Comparison of ENCODE assay signal across 9 cellular contexts in genomic region chr22:29071261-29072045, GRCh38. TPM values are rescaled to one million over a fixed set of nuclear protein-coding genes. Genes with fewer than 3 reads are reported as not detected.
DNase-seq lines count a peak whose midpoint lies in the region; ATAC-seq, FAIRE-seq and TF ChIP-seq lines count a peak whose summit lies in the region.
"Had no signal": no experiment of that assay in that cellular context is flagged by ENCODE, and none has a peak within 500 bp of the region (broad histone marks: within the 10 kb centered on the region; RNA-seq: fewer than 3 reads in every experiment).

No MANE protein-coding gene starts in this region.

- H3K4me2 ChIP-seq in K562 (ENCODE audit: insufficient read depth, low read length) (no peak overlapping the region), keratinocyte (ENCODE audit: control insufficient read depth, extremely low read depth, insufficient read depth, low read depth, low read length) (peak overlapping the region; percentile 86)

- in situ Hi-C loops in K562 (cut with MboI), result no loop called here
- in situ Hi-C loops in G401 (cut with HindIII; ENCODE audit: low sequenced_read_pairs), result no loop called here

- no peak for FAIRE-seq in K562 (lab: Jason Lieb, UNC)
- FAIRE-seq in keratinocyte (lab: Jason Lieb, UNC), result peak; percentile 17

- H3K27ac ChIP-seq in K562 (ENCODE audit: extremely low read depth, low read depth, low read length), result no peak overlapping the region; the same call in 2 of the 3 replicates
- peak overlapping the region; percentile 89 for H3K27ac ChIP-seq in keratinocyte (ENCODE audit: control insufficient read depth, insufficient read depth, low read length)

- TF ChIP-seq RAD21 in K562 (CRISPR knock-in tag; conservative IDR thresholded peaks at IDR 0.05 in 1 of 2, IDR thresholded peaks at IDR 0.05 in 1 of 2), result no peak

- TF ChIP-seq CTCF in K562 (IDR thresholded peaks at IDR 0.05 in 2 of 3, conservative IDR thresholded peaks at IDR 0.05 in 1 of 3; ENCODE audit: insufficient read depth in 2 of 3, low read depth in 1 of 3, low read length in 3 of 3) (no peak), keratinocyte (optimal IDR thresholded peaks at IDR 0.05 in 1 of 3, IDR thresholded peaks at IDR 0.05 in 1 of 3, conservative IDR thresholded peaks at IDR 0.05 in 1 of 3; ENCODE audit: extremely low read depth in 1 of 3, insufficient read depth in 2 of 3, low read length in 3 of 3) (no peak)

- POLR2A ChIA-PET in K562 (lab: Yijun Ruan, JAX), result no interaction called here

- H4K20me1 ChIP-seq in K562 (replicated peaks; ENCODE audit: control insufficient read depth, insufficient read depth, low read length) (no peaks in the 10 kb centered on the region), keratinocyte (ENCODE audit: control insufficient read depth, extremely low read depth, insufficient read depth, low read length) (no peaks in the 10 kb centered on the region)

- intact Hi-C loops in K562 (cut with micrococcal nuclease), result no loop called here
- intact Hi-C loops in posterior vena cava (cut with DNase I), result no loop called here

- H3K27me3 ChIP-seq in K562 (ENCODE audit: control insufficient read depth in 2 of 2, insufficient read depth in 2 of 2, low read length in 2 of 2) (no peaks in the 10 kb centered on the region), keratinocyte (ENCODE audit: control insufficient read depth, extremely low read depth, insufficient read depth, low read length) (no peaks in the 10 kb centered on the region)

- WGBS in K562 (ENCODE audit: insufficient coverage, low coverage, missing lambda C conversion rate), result 58% methylated on average over 7 of the region's 60 CpGs

- H3K4me1 ChIP-seq in K562 (replicated peaks in 1 of 2; ENCODE audit: control insufficient read depth in 2 of 2, insufficient read depth in 2 of 2, low read length in 2 of 2) (peaks cover 4 to 34% of the 10 kb centered on the region in 2 experiments; a peak in 4 of 5 replicates), keratinocyte (ENCODE audit: control insufficient read depth, extremely low read depth, insufficient read depth, low read length) (peaks cover 25% of the 10 kb centered on the region)

- H3K4me3 ChIP-seq in GM08714 (ENCODE audit: low read length), result peak overlapping the region; percentile 15; the same call in 1 of the 2 replicates
- no peak overlapping the region for H3K4me3 ChIP-seq in K562
- H3K4me3 ChIP-seq in keratinocyte (ENCODE audit: control insufficient read depth in 2 of 3, extremely low read depth in 1 of 3, insufficient read depth in 2 of 3, low read depth in 1 of 3, low read length in 3 of 3), result peak overlapping the region; percentile 24 to 67 (median 54)

- no peaks in the 10 kb centered on the region for H3K9me3 ChIP-seq in K562 (replicated peaks; ENCODE audit: control insufficient read depth, insufficient read depth, low read depth, low read length)
- H3K9me3 ChIP-seq in keratinocyte (ENCODE audit: control insufficient read depth, low read depth, low read length), result no peaks in the 10 kb centered on the region

- H3K9me1 ChIP-seq in K562 (ENCODE audit: control insufficient read depth, insufficient read depth, low read length), result no peaks in the 10 kb centered on the region
- H3K9me1 ChIP-seq in keratinocyte (ENCODE audit: control insufficient read depth, extremely low read depth, insufficient read depth, low read length), result no peaks in the 10 kb centered on the region

- H2AFZ ChIP-seq in K562 (ENCODE audit: low read depth, low read length) (peak overlapping the region; percentile 51; the same call in 1 of the 2 replicates), keratinocyte (ENCODE audit: control insufficient read depth, low read length) (peak overlapping the region; percentile 77)

- DNase-seq in NCI-H526 (lab: John Stamatoyannopoulos, UW) (peak; percentile 20 to 80), K562 (ENCODE audit: extremely low read depth in 1 of 4, low spot score in 3 of 4) (peak in 1 of 4 experiments; percentile 23), keratinocyte (ENCODE audit: low read depth, low spot score) (peak; percentile 48), COLO829 (ENCODE audit: low spot score) (no peak), posterior vena cava (ENCODE audit: low spot score) (no peak), G401 (ENCODE audit: low spot score) (no peak)
- DNase-seq in stimulated activated CD8-positive, alpha-beta memory T cell treated with anti-CD3 and anti-CD28 coated beads, Interleukin-15, amount 100 ng/mL, for 48 hours (ENCODE audit: low read depth in 2 of 2), result peak; percentile 3 to 24

- dilution Hi-C loops in keratinocyte (cut with MboI; ENCODE audit: extremely low pct_ligation_motif_present, low sequenced_read_pairs), result no loop called here

- no peak for TF ChIP-seq EP300 in K562 (IDR thresholded peaks at IDR 0.05; ENCODE audit: low read length)

- no peak overlapping the region for H3K9ac ChIP-seq in K562 (ENCODE audit: insufficient read depth in 1 of 2, low read depth in 2 of 2, low read length in 2 of 2)
- H3K9ac ChIP-seq in keratinocyte (ENCODE audit: control insufficient read depth, extremely low read depth, insufficient read depth, low read length), result peak overlapping the region; percentile 76

- no peaks in the 10 kb centered on the region for H3K36me3 ChIP-seq in K562 (ENCODE audit: control insufficient read depth, insufficient read depth, low read length)
- H3K36me3 ChIP-seq in keratinocyte (ENCODE audit: control insufficient read depth in 2 of 2, extremely low read depth in 1 of 2, insufficient read depth in 2 of 2, low read length in 2 of 2), result no peaks in the 10 kb centered on the region

- ATAC-seq in K562, result no peak

- H3K79me2 ChIP-seq in K562 (ENCODE audit: control insufficient read depth, insufficient read depth, low read length), result no peaks in the 10 kb centered on the region
- no peaks in the 10 kb centered on the region for H3K79me2 ChIP-seq in keratinocyte (ENCODE audit: control insufficient read depth, insufficient read depth, low read length)

- BruUV-seq in K562 (replicated peaks; lab: Mats Ljungman, UMichigan), result no TSS peak

- no peak for TF ChIP-seq POLR2A in K562 (conservative IDR thresholded peaks at IDR 0.05)

- CTCF ChIA-PET in K562 (lab: Yijun Ruan, JAX; ENCODE audit: low intra/inter-chr PET ratio), result no interaction called here

RNA-seq across cellular contexts. Expression of gene KREMEN1, which starts 1.4 kb away (rescaled TPM):
- total RNA-seq in K562 (2011; cell fraction: chromatin; rRNA removed; ENCODE audit: low replicate concordance), result 3.6 and 5.0 TPM in 2 replicates
- total RNA-seq in K562 (2011; cell fraction: nucleolus; rRNA removed), result 4.2 and 4.5 TPM in 2 replicates
- total RNA-seq in K562 (2011; cell fraction: nucleoplasm; rRNA removed), result 5.6 and 6.4 TPM in 2 replicates
- 3.8 and 5.1 TPM in 2 replicates for total RNA-seq in K562 (2014; rRNA removed)
- total RNA-seq in K562 (2014; rRNA removed; fragmentation: Illumina TruSeq; extraction: Trizol), result 3.8 and 4.3 TPM in 2 replicates
- 5.0 and 6.1 TPM in 2 replicates for total RNA-seq in K562 (2015; rRNA removed; fragmentation: Illumina TruSeq; extraction: Trizol)
- total RNA-seq in K562 (2021), result 8.8 and 11.5 TPM in 2 replicates
- polyA plus RNA-seq in K562 (2011; rRNA removed), result 2.2 and 3.2 TPM in 2 replicates
- polyA plus RNA-seq in K562 (2011; cell fraction: cytosol; rRNA removed), result 3.2 and 6.4 TPM in 2 replicates
- 1.1 and 3.0 TPM in 2 replicates for polyA plus RNA-seq in K562 (2011; cell fraction: nucleus; rRNA removed)
- 6.8 and 12.0 TPM in 2 replicates for polyA plus RNA-seq in K562 (2012)
- polyA plus RNA-seq in K562 (2014; fragmentation: Illumina TruSeq; extraction: Trizol), result 8.9 and 10.1 TPM in 2 replicates
- polyA plus RNA-seq in K562 (2014; fragmentation: Nextera tagmentation; extraction: Ambion mirVana), result 1 to 10 TPM in 1 of 2 experiments, under 1 TPM in 1; 0.69 to 1.3 TPM
- polyA plus RNA-seq in K562 (2014; rRNA removed), result 4.5 and 4.9 TPM in 2 replicates
- polyA minus RNA-seq in K562 (2011; rRNA and poly(A)+ RNA removed), result 1.3 and 2.4 TPM in 2 replicates
- polyA minus RNA-seq in K562 (2011; cell fraction: cytosol; rRNA and poly(A)+ RNA removed), result 2.7 and 4.5 TPM in 2 replicates
- polyA minus RNA-seq in K562 (2011; cell fraction: nucleus; rRNA and poly(A)+ RNA removed), result 0.33 and 0.54 TPM in 2 replicates
- 6.3 to 11.4 TPM (median 6.8 TPM) in 3 replicates for polyA plus RNA-seq in keratinocyte
- polyA plus RNA-seq in keratinocyte (2011; ENCODE audit: low read depth), result 2.4 TPM
- 5.2 and 7.8 TPM in 2 replicates for polyA plus RNA-seq in keratinocyte (2011; cell fraction: cytosol; rRNA removed)
- polyA plus RNA-seq in keratinocyte (2011; cell fraction: nucleus; rRNA removed), result 6.4 and 8.9 TPM in 2 replicates
- polyA plus RNA-seq in keratinocyte (2012; ENCODE audit: low replicate concordance), result 6.2 and 13.2 TPM in 2 replicates
- 10.7 to 27.8 TPM (median 11.6 TPM) in 3 replicates for polyA minus RNA-seq in keratinocyte
- 7.3 TPM for polyA minus RNA-seq in keratinocyte (2011; cell fraction: cytosol; rRNA and poly(A)+ RNA removed)
- polyA minus RNA-seq in keratinocyte (2011; cell fraction: nucleus; rRNA and poly(A)+ RNA removed), result 5.4 and 9.7 TPM in 2 replicates
- total RNA-seq in posterior vena cava, result 10 to 100 TPM; 13.7 to 22.2 TPM
- total RNA-seq in G401 (2014; rRNA removed; shearing (Covaris generic)), result 9.3 and 9.7 TPM in 2 replicates

RNA-seq across cellular contexts. Expression of gene C22orf31, which starts 9.8 kb away (rescaled TPM):
- total RNA-seq in K562 (2011; cell fraction: chromatin; rRNA removed; ENCODE audit: low replicate concordance), result not detected in 2 replicates
- not detected in 2 replicates for total RNA-seq in K562 (2011; cell fraction: nucleolus; rRNA removed)
- not detected in 2 replicates for total RNA-seq in K562 (2011; cell fraction: nucleoplasm; rRNA removed)
- not detected in 2 replicates for total RNA-seq in K562 (2014; rRNA removed)
- not detected in 2 replicates for total RNA-seq in K562 (2014; rRNA removed; fragmentation: Illumina TruSeq; extraction: Trizol)
- total RNA-seq in K562 (2015; rRNA removed; fragmentation: Illumina TruSeq; extraction: Trizol), result not detected in 2 replicates
- not detected in 2 replicates for total RNA-seq in K562 (2021)
- not detected in 2 replicates for polyA plus RNA-seq in K562 (2011; rRNA removed)
- not detected in 2 replicates for polyA plus RNA-seq in K562 (2011; cell fraction: cytosol; rRNA removed)
- not detected in 2 replicates for polyA plus RNA-seq in K562 (2011; cell fraction: nucleus; rRNA removed)
- not detected in 2 replicates for polyA plus RNA-seq in K562 (2012)
- not detected in 2 replicates for polyA plus RNA-seq in K562 (2014; fragmentation: Illumina TruSeq; extraction: Trizol)
- not detected for polyA plus RNA-seq in K562 (2014; fragmentation: Nextera tagmentation; extraction: Ambion mirVana)
- not detected in 2 replicates for polyA plus RNA-seq in K562 (2014; rRNA removed)
- polyA minus RNA-seq in K562 (2011; rRNA and poly(A)+ RNA removed), result not detected in 2 replicates
- polyA minus RNA-seq in K562 (2011; cell fraction: cytosol; rRNA and poly(A)+ RNA removed), result not detected in 2 replicates
- polyA minus RNA-seq in K562 (2011; cell fraction: nucleus; rRNA and poly(A)+ RNA removed), result not detected in 2 replicates
- not detected in 3 replicates for polyA plus RNA-seq in keratinocyte
- polyA plus RNA-seq in keratinocyte (2011; ENCODE audit: low read depth), result not detected
- not detected in 2 replicates for polyA plus RNA-seq in keratinocyte (2011; cell fraction: cytosol; rRNA removed)
- polyA plus RNA-seq in keratinocyte (2011; cell fraction: nucleus; rRNA removed), result not detected in 2 replicates
- not detected in 2 replicates for polyA plus RNA-seq in keratinocyte (2012; ENCODE audit: low replicate concordance)
- polyA minus RNA-seq in keratinocyte, result not detected in 3 replicates
- not detected for polyA minus RNA-seq in keratinocyte (2011; cell fraction: cytosol; rRNA and poly(A)+ RNA removed)
- polyA minus RNA-seq in keratinocyte (2011; cell fraction: nucleus; rRNA and poly(A)+ RNA removed), result not detected in 2 replicates
- total RNA-seq in posterior vena cava, result not detected
- not detected in 2 replicates for total RNA-seq in G401 (2014; rRNA removed; shearing (Covaris generic))
- total RNA-seq: M059J had no signal

Comparison
In these comparisons a context has a peak if more than half of its experiments do, and no peak if none do; other contexts are left out.
1. DNase-seq: peak in NCI-H526 (2 of 2), keratinocyte (single experiment) and stimulated activated CD8-positive, alpha-beta memory T cell treated with anti-CD3 and anti-CD28 coated beads, Interleukin-15, amount 100 ng/mL, for 48 hours (2 of 2); none in COLO829 (single experiment), posterior vena cava (single experiment) and G401 (single experiment).